Comparison of ENCODE assay signal across 18 cellular contexts in the genomic region with DNA sequence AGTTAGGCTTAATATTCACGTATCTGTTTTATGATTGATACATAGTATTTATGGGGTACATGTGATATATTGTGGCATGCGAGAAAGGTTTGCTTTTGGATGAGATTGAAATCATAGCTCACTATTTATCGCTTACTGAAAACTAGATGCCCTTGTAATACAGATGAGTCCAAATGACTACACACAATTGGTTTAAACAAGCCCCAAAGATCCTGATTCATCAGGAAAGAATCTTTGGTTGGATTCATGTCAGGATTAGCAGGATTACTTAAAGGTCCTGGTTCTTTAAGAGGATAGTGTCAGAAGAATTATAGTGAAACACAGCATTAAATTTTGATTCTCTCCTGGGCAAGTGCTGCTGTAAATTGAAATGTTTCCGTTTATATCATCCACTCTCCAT. TPM values are rescaled to one million over a fixed set of nuclear protein-coding genes. Genes with fewer than 3 reads are reported as not detected.
DNase-seq lines count a peak whose midpoint lies in the region; ATAC-seq and TF ChIP-seq lines count a peak whose summit lies in the region.
"Had no signal": no experiment of that assay in that cellular context is flagged by ENCODE, and none has a peak within 500 bp of the region (broad histone marks: within the 10 kb centered on the region; RNA-seq: fewer than 3 reads in every experiment).

No MANE protein-coding gene starts in this region.

- ATAC-seq in GM21360 (IDR thresholded peaks at IDR 0.05; ENCODE audit: unreplicated experiment) (no peak), HG03354 (IDR thresholded peaks at IDR 0.05; ENCODE audit: poor library complexity, severe bottlenecking, unreplicated experiment) (no peak)

- TF ChIP-seq CTCF in AG09319 (IDR thresholded peaks at IDR 0.05; ENCODE audit: low read depth, low read length), result no peak
- TF ChIP-seq CTCF in astrocyte of the spinal cord (IDR thresholded peaks at IDR 0.05; ENCODE audit: low read depth, low read length), result no peak

- DNase-seq in AG09319 (ENCODE audit: extremely low read depth, low read depth), result peak; percentile 29
- DNase-seq in HT1080 (ENCODE audit: low read depth), result peak; percentile 76
- peak; percentile 70 for DNase-seq in astrocyte of the spinal cord (ENCODE audit: low read depth, low spot score)
- DNase-seq in kidney tubule cell (ENCODE audit: low spot score), result peak; percentile 45
- DNase-seq in midbrain (lab: John Stamatoyannopoulos, UW), result no peak
- DNase-seq in NCI-H1694 treated with DMSO at 0.1 percent for 48 hours (lab: John Stamatoyannopoulos, UW), result no peak
- DNase-seq: activated naive CD8-positive, alpha-beta T cell treated with anti-CD3 and anti-CD28 coated beads, Interleukin-2, amount 10 ng/mL, durations not matched to agents 7 days and 5 days; activated T-cell treated with anti-CD3 and anti-CD28 coated beads for 4 hours; CD4-positive, CD25-positive, alpha-beta regulatory T cell; cortex of kidney; NCI-H2107; T-helper 1 cell had no signal

- in situ Hi-C loops in astrocyte of the spinal cord (cut with HindIII; ENCODE audit: low sequenced_read_pairs), result no loop called here

- no peak overlapping the region for H3K4me3 ChIP-seq in astrocyte of the spinal cord (ENCODE audit: low read depth, low read length)

RNA-seq across cellular contexts. Expression of gene AADAC, which starts 18.6 kb away (rescaled TPM):
- total RNA-seq in HT1080 (2014; rRNA removed; shearing (Covaris generic)), result not detected in 2 replicates
- 0.06 TPM in 1 of 2 replicates, not detected in the other for polyA plus RNA-seq in HT1080 (2015; cell fraction: cytosol; rRNA removed)
- polyA plus RNA-seq in HT1080 (2015; cell fraction: nucleus; rRNA removed), result not detected in 2 replicates
- total RNA-seq: activated naive CD8-positive, alpha-beta T cell treated with anti-CD3 and anti-CD28 coated beads, Interleukin-2, amount 10 ng/mL, durations not matched to agents 7 days and 5 days; CD4-positive, CD25-positive, alpha-beta regulatory T cell; frontal cortex; G401; OCI-LY7; pulmonary artery endothelial cell had no signal
- polyA plus RNA-seq: CD4-positive, CD25-positive, alpha-beta regulatory T cell had no signal

Comparison
In these comparisons a context has a peak if more than half of its experiments do, and no peak if none do; other contexts are left out.
1. DNase-seq: peak in AG09319 (single experiment), HT1080 (single experiment), astrocyte of the spinal cord (single experiment) and kidney tubule cell (single experiment); none in midbrain (single experiment) and NCI-H1694 treated with DMSO at 0.1 percent for 48 hours (single experiment).